In genomic region chr11:121249039-121249663, GRCh38 we compare ENCODE assay signal across 8 cellular contexts. TPM values are rescaled to one million over a fixed set of nuclear protein-coding genes. Genes with fewer than 3 reads are reported as not detected.
DNase-seq lines count a peak whose midpoint lies in the region; ATAC-seq, FAIRE-seq and TF ChIP-seq lines count a peak whose summit lies in the region.

No MANE protein-coding gene starts in this region.

- peaks cover 2% of the 10 kb centered on the region in 2 donors for H3K36me3 Mint-ChIP-seq in activated T-cell treated with anti-CD3 and anti-CD28 coated beads, Interleukin-2, amount 50 U/mL, for 72 hours (ENCODE audit: insufficient read depth in 2 of 2)
- H3K36me3 Mint-ChIP-seq in activated T-cell treated with anti-CD3 and anti-CD28 coated beads, Interleukin-2, amount 50 U/mL, for 24 hours (ENCODE audit: low read depth): no peaks in the 10 kb centered on the region
- no peaks in the 10 kb centered on the region for H3K36me3 Mint-ChIP-seq in nephron (ENCODE audit: low read depth)

- H3K4me3 Mint-ChIP-seq in activated T-cell treated with anti-CD3 and anti-CD28 coated beads, Interleukin-2, amount 50 U/mL, for 72 hours: no peak overlapping the region
- no peak overlapping the region for H3K4me3 Mint-ChIP-seq in activated T-cell treated with anti-CD3 and anti-CD28 coated beads, Interleukin-2, amount 50 U/mL, for 24 hours
- H3K4me3 Mint-ChIP-seq in nephron: no peak overlapping the region

- H3K9me3 Mint-ChIP-seq in activated T-cell treated with anti-CD3 and anti-CD28 coated beads, Interleukin-2, amount 50 U/mL, for 72 hours: peaks cover 2 to 6% of the 10 kb centered on the region in 2 donors
- peaks cover 1% of the 10 kb centered on the region for H3K9me3 Mint-ChIP-seq in activated T-cell treated with anti-CD3 and anti-CD28 coated beads, Interleukin-2, amount 50 U/mL, for 24 hours
- peaks cover 6% of the 10 kb centered on the region for H3K9me3 Mint-ChIP-seq in nephron

- H3K36me3 ChIP-seq in esophagus (ENCODE audit: control insufficient read depth in 2 of 2, insufficient read depth in 2 of 2, low read length in 1 of 2): no peaks in the 10 kb centered on the region

- H3K27ac Mint-ChIP-seq in activated T-cell treated with anti-CD3 and anti-CD28 coated beads, Interleukin-2, amount 50 U/mL, for 72 hours: no peak overlapping the region
- H3K27ac Mint-ChIP-seq in activated T-cell treated with anti-CD3 and anti-CD28 coated beads, Interleukin-2, amount 50 U/mL, for 24 hours: no peak overlapping the region
- H3K27ac Mint-ChIP-seq in nephron: no peak overlapping the region

- peak; percentile 74 to 81 (median 77) for TF ChIP-seq CTCF in nephron (IDR thresholded peaks at IDR 0.05; ENCODE audit: unreplicated experiment in 3 of 3)

- peak; percentile 50 to 80 for ATAC-seq in activated T-cell treated with anti-CD3 and anti-CD28 coated beads, Interleukin-2, amount 50 U/mL, for 72 hours (replicated peaks in 1 of 2)
- ATAC-seq in HG03095 (IDR thresholded peaks at IDR 0.05; ENCODE audit: unreplicated experiment): no peak

- no peaks in the 10 kb centered on the region for H3K9me3 ChIP-seq in esophagus (ENCODE audit: control insufficient read depth in 2 of 2, insufficient read depth in 1 of 2, low read depth in 1 of 2, low read length in 1 of 2)

- no peak overlapping the region for H3K4me3 ChIP-seq in esophagus (ENCODE audit: low read depth in 1 of 2, low read length in 2 of 2)

- 21 to 29% methylated on average over 7 of the region's 7 CpGs for WGBS in esophagus, 2 donors

- no peaks in the 10 kb centered on the region for H3K27me3 ChIP-seq in esophagus (ENCODE audit: control insufficient read depth in 1 of 2, insufficient read depth in 2 of 2, low read length in 2 of 2)

- peak overlapping the region; percentile 56 to 68 for H3K27ac ChIP-seq in esophagus (ENCODE audit: low read depth in 2 of 2, low read length in 1 of 2)

- peaks cover 11% of the 10 kb centered on the region for H3K27me3 Mint-ChIP-seq in activated T-cell treated with anti-CD3 and anti-CD28 coated beads, Interleukin-2, amount 50 U/mL, for 72 hours (ENCODE audit: low read depth)
- H3K27me3 Mint-ChIP-seq in activated T-cell treated with anti-CD3 and anti-CD28 coated beads, Interleukin-2, amount 50 U/mL, for 24 hours: no peaks in the 10 kb centered on the region
- H3K27me3 Mint-ChIP-seq in nephron (ENCODE audit: low read depth): peaks cover 3% of the 10 kb centered on the region

- DNase-seq in activated T-cell treated with anti-CD3 and anti-CD28 coated beads, Interleukin-2, amount 50 U/mL, for 72 hours: peak in 1 of 2 donors; percentile 8
- DNase-seq in activated T-cell treated with anti-CD3 and anti-CD28 coated beads, Interleukin-2, amount 50 U/mL, for 24 hours: no peak
- DNase-seq in HTR-8/SVneo (ENCODE audit: insufficient read length, low spot score) (peak; percentile 41), RPMI8226 (peak; percentile 33), NCI-H524 treated with DMSO at 0.1 percent for 48 hours (lab: John Stamatoyannopoulos, UW) (no peak)

- H3K4me1 ChIP-seq in esophagus (ENCODE audit: control insufficient read depth in 2 of 2, insufficient read depth in 2 of 2, low read length in 1 of 2): no peaks in the 10 kb centered on the region

- no peak for FAIRE-seq in HTR-8/SVneo (lab: Jason Lieb, UNC)

- H3K4me1 Mint-ChIP-seq in activated T-cell treated with anti-CD3 and anti-CD28 coated beads, Interleukin-2, amount 50 U/mL, for 72 hours (ENCODE audit: low read depth): peaks cover 7% of the 10 kb centered on the region
- peaks cover 5% of the 10 kb centered on the region for H3K4me1 Mint-ChIP-seq in activated T-cell treated with anti-CD3 and anti-CD28 coated beads, Interleukin-2, amount 50 U/mL, for 24 hours (ENCODE audit: low read depth)
- H3K4me1 Mint-ChIP-seq in nephron: peaks cover 23% of the 10 kb centered on the region

RNA-seq across cellular contexts. Expression of gene SC5D, which starts 43.4 kb away (rescaled TPM):
- total RNA-seq in activated T-cell treated with anti-CD3 and anti-CD28 coated beads, Interleukin-2, amount 50 U/mL, for 72 hours: 10 to 100 TPM; 18.2 to 21.5 TPM
- polyA plus RNA-seq in esophagus: 10 to 100 TPM; 37.2 to 40.6 TPM

Comparison
In these comparisons a context has a peak if more than half of its experiments do, and no peak if none do; other contexts are left out.
1. DNase-seq: peak in HTR-8/SVneo (single experiment) and RPMI8226 (single experiment); none in activated T-cell treated with anti-CD3 and anti-CD28 coated beads, Interleukin-2, amount 50 U/mL, for 24 hours (single experiment) and NCI-H524 treated with DMSO at 0.1 percent for 48 hours (single experiment).